ENCODE assay signal across 10 cellular contexts in genomic region chr16:73032548-73033270, GRCh38. TPM values are rescaled to one million over a fixed set of nuclear protein-coding genes. Genes with fewer than 3 reads are reported as not detected.
DNase-seq lines count a peak whose midpoint lies in the region; ATAC-seq and TF ChIP-seq lines count a peak whose summit lies in the region.
"Had no signal": no experiment of that assay in that cellular context is flagged by ENCODE, and none has a peak within 500 bp of the region (broad histone marks: within the 10 kb centered on the region; RNA-seq: fewer than 3 reads in every experiment).

No MANE protein-coding gene starts in this region.

- no peak overlapping the region for H3K27ac Mint-ChIP-seq in endodermal cell
- no peak overlapping the region for H3K27ac Mint-ChIP-seq in activated CD4-positive, alpha-beta T cell treated with anti-CD3 and anti-CD28 coated beads, Interleukin-2, amount 10 ng/mL, durations not matched to agents 7 days and 5 days
- H3K27ac Mint-ChIP-seq in naive thymus-derived CD4-positive, alpha-beta T cell = no peak overlapping the region
- H3K27ac Mint-ChIP-seq: T-helper 1 cell treated with Interleukin-12 subunit alpha and Interleukin-12 subunit beta and Interleukin-4 antibody, amounts not matched to agents 30 μg/mL and 1 μg/mL, for 36 hours had no signal

- no peaks in the 10 kb centered on the region for H3K9me3 Mint-ChIP-seq in endodermal cell
- H3K9me3 Mint-ChIP-seq in activated CD4-positive, alpha-beta T cell treated with anti-CD3 and anti-CD28 coated beads, Interleukin-2, amount 10 ng/mL, durations not matched to agents 7 days and 5 days = no peaks in the 10 kb centered on the region
- H3K9me3 Mint-ChIP-seq in naive thymus-derived CD4-positive, alpha-beta T cell = peaks cover 0 to 3% (median 0%) of the 10 kb centered on the region in 11 donors
- H3K9me3 Mint-ChIP-seq: T-helper 1 cell treated with Interleukin-12 subunit alpha and Interleukin-12 subunit beta and Interleukin-4 antibody, amounts not matched to agents 30 μg/mL and 1 μg/mL, for 36 hours had no signal

- no peak overlapping the region for H3K9ac ChIP-seq in endodermal cell (ENCODE audit: extremely low read depth, low read length, poor library complexity, severe bottlenecking)

- H3K36me3 ChIP-seq in endodermal cell (ENCODE audit: control insufficient read depth, insufficient read depth, low read length) = no peaks in the 10 kb centered on the region
- no peaks in the 10 kb centered on the region for H3K36me3 ChIP-seq in naive thymus-derived CD4-positive, alpha-beta T cell (ENCODE audit: control insufficient read depth in 2 of 3, insufficient read depth in 3 of 3, low read length in 3 of 3)

- POLR2A ChIA-PET in HEK293T (lab: Yijun Ruan, JAX) = no interaction called here
- POLR2A ChIA-PET in activated CD4-positive, alpha-beta T cell treated with anti-CD3 and anti-CD28 coated beads, Interleukin-2, amount 10 ng/mL, durations not matched to agents 7 days and 5 days (lab: Charles Lee) = no interaction called here
- POLR2A ChIA-PET in naive thymus-derived CD4-positive, alpha-beta T cell (lab: Charles Lee) = no interaction called here

- H3K27me3 Mint-ChIP-seq in endodermal cell (ENCODE audit: insufficient read depth) = peaks cover 99% of the 10 kb centered on the region
- H3K27me3 Mint-ChIP-seq in activated CD4-positive, alpha-beta T cell treated with anti-CD3 and anti-CD28 coated beads, Interleukin-2, amount 10 ng/mL, durations not matched to agents 7 days and 5 days = peaks cover 54% of the 10 kb centered on the region
- peaks cover 5 to 50% (median 37%) of the 10 kb centered on the region in 5 donors for H3K27me3 Mint-ChIP-seq in naive thymus-derived CD4-positive, alpha-beta T cell

- H3K4me3 Mint-ChIP-seq in endodermal cell = peak overlapping the region; percentile 23
- no peak overlapping the region for H3K4me3 Mint-ChIP-seq in activated CD4-positive, alpha-beta T cell treated with anti-CD3 and anti-CD28 coated beads, Interleukin-2, amount 10 ng/mL, durations not matched to agents 7 days and 5 days
- no peak overlapping the region for H3K4me3 Mint-ChIP-seq in naive thymus-derived CD4-positive, alpha-beta T cell
- H3K4me3 Mint-ChIP-seq: T-helper 1 cell treated with Interleukin-12 subunit alpha and Interleukin-12 subunit beta and Interleukin-4 antibody, amounts not matched to agents 30 μg/mL and 1 μg/mL, for 36 hours had no signal

- intact Hi-C loops in naive thymus-derived CD4-positive, alpha-beta T cell (cut with micrococcal nuclease) = no loop called here

- no peak for ATAC-seq in naive thymus-derived CD4-positive, alpha-beta T cell

- TF ChIP-seq CTCF in GM12875 (IDR thresholded peaks at IDR 0.05; ENCODE audit: borderline replicate concordance, insufficient read depth, low read depth, low read length) (no peak), endodermal cell (conservative IDR thresholded peaks at IDR 0.05) (no peak)

- H3K36me3 Mint-ChIP-seq in endodermal cell (ENCODE audit: low read depth) = no peaks in the 10 kb centered on the region
- H3K36me3 Mint-ChIP-seq in activated CD4-positive, alpha-beta T cell treated with anti-CD3 and anti-CD28 coated beads, Interleukin-2, amount 10 ng/mL, durations not matched to agents 7 days and 5 days (ENCODE audit: low read depth) = peaks cover 2% of the 10 kb centered on the region
- H3K36me3 Mint-ChIP-seq in naive thymus-derived CD4-positive, alpha-beta T cell = no peaks in the 10 kb centered on the region

- no peak overlapping the region for H3K27ac ChIP-seq in endodermal cell (ENCODE audit: low read depth, low read length)
- H3K27ac ChIP-seq in naive thymus-derived CD4-positive, alpha-beta T cell (ENCODE audit: low read depth, low read length) = no peak overlapping the region

- peaks cover 24% of the 10 kb centered on the region for H3K4me1 ChIP-seq in endodermal cell (ENCODE audit: control insufficient read depth, insufficient read depth, low read length)
- no peaks in the 10 kb centered on the region for H3K4me1 ChIP-seq in naive thymus-derived CD4-positive, alpha-beta T cell (ENCODE audit: control insufficient read depth in 2 of 2, insufficient read depth in 2 of 2, low read length in 2 of 2)

- CTCF ChIA-PET in HEK293T (lab: Yijun Ruan, JAX) = interaction anchor here (1.2 kb wide), 1 partner anchor 38 kb away, joined by 3 read pairs; no protein-coding TSS in a partner anchor
- CTCF ChIA-PET in activated CD4-positive, alpha-beta T cell treated with anti-CD3 and anti-CD28 coated beads, Interleukin-2, amount 10 ng/mL, durations not matched to agents 7 days and 5 days (lab: Charles Lee) = no interaction called here
- CTCF ChIA-PET in naive thymus-derived CD4-positive, alpha-beta T cell (lab: Charles Lee) = no interaction called here

- H3K4me3 ChIP-seq in GM12875 (ENCODE audit: low read depth, low read length) (peak overlapping the region; percentile 8), endodermal cell (ENCODE audit: low read length) (peak overlapping the region; percentile 9)
- no peak overlapping the region for H3K4me3 ChIP-seq in naive thymus-derived CD4-positive, alpha-beta T cell (ENCODE audit: low read length)

- peaks cover 73% of the 10 kb centered on the region for H3K4me1 Mint-ChIP-seq in endodermal cell
- peaks cover 17% of the 10 kb centered on the region for H3K4me1 Mint-ChIP-seq in activated CD4-positive, alpha-beta T cell treated with anti-CD3 and anti-CD28 coated beads, Interleukin-2, amount 10 ng/mL, durations not matched to agents 7 days and 5 days
- H3K4me1 Mint-ChIP-seq in naive thymus-derived CD4-positive, alpha-beta T cell = peaks cover 0 to 18% (median 4%) of the 10 kb centered on the region in 7 donors

- H3K27me3 ChIP-seq in endodermal cell (ENCODE audit: control insufficient read depth, insufficient read depth, low read length, poor library complexity, severe bottlenecking) = peaks cover 98% of the 10 kb centered on the region
- H3K27me3 ChIP-seq in naive thymus-derived CD4-positive, alpha-beta T cell (ENCODE audit: control insufficient read depth in 2 of 2, insufficient read depth in 2 of 2, low read length in 2 of 2) = no peaks in the 10 kb centered on the region

- H3K9me3 ChIP-seq in endodermal cell (ENCODE audit: control insufficient read depth, low read length) = no peaks in the 10 kb centered on the region
- H3K9me3 ChIP-seq in naive thymus-derived CD4-positive, alpha-beta T cell (ENCODE audit: control insufficient read depth in 2 of 3, low read length in 3 of 3) = no peaks in the 10 kb centered on the region

- WGBS in endodermal cell (ENCODE audit: insufficient coverage in 1 of 2, insufficient read length in 1 of 2), 2 experiments = 1 to 4% methylated on average over 4 to 9 of the region's 9 CpGs

- DNase-seq in HEK293T (ENCODE audit: extremely low spot score) = no peak
- peak; percentile 83 for DNase-seq in endodermal cell
- DNase-seq in retina = peak; percentile 44
- DNase-seq in activated CD4-positive, alpha-beta T cell treated with anti-CD3 and anti-CD28 coated beads, Interleukin-2, amount 10 ng/mL, durations not matched to agents 7 days and 5 days = no peak
- no peak for DNase-seq in NCI-H1694 treated with DMSO at 0.1 percent for 48 hours (lab: John Stamatoyannopoulos, UW)
- no peak for DNase-seq in NCI-H524 treated with DMSO at 0.1 percent for 48 hours (lab: John Stamatoyannopoulos, UW)
- no peak for DNase-seq in naive thymus-derived CD4-positive, alpha-beta T cell
- DNase-seq: activated T-cell treated with anti-CD3 and anti-CD28 coated beads, Interleukin-2, amount 50 U/mL, for 48 hours had no signal

TF ChIP-seq in HEK293T, 16 proteins besides CTCF, POLR2A, EP300 and RAD21:
- TF ChIP-seq ARNT (IDR thresholded peaks at IDR 0.05) = no peak
- TF ChIP-seq SUZ12 (IDR thresholded peaks at IDR 0.05) = no peak
- no peak for TF ChIP-seq L3MBTL2 (conservative IDR thresholded peaks at IDR 0.05)
- no peak for TF ChIP-seq PKNOX1 (IDR thresholded peaks at IDR 0.05)
- TF ChIP-seq FOXA1 (IDR thresholded peaks at IDR 0.05) = no peak
- TF ChIP-seq ZNF384 (IDR thresholded peaks at IDR 0.05) = 0 out of 2 replicates have a peak, but pooled peaks have one; percentile 34

RNA-seq across cellular contexts. Expression of gene ZFHX3, which starts 15.2 kb away (rescaled TPM):
- total RNA-seq in endodermal cell = 1 to 10 TPM in 1 of 2 donors, under 1 TPM in 1; 0.79 to 2.2 TPM
- 9.3 TPM for polyA plus RNA-seq in endodermal cell (2013, experiment 1 of 2)
- 10.4 TPM for polyA plus RNA-seq in endodermal cell (2013, experiment 2 of 2)
- 1 to 10 TPM; 1.5 to 1.6 TPM for total RNA-seq in activated CD4-positive, alpha-beta T cell treated with anti-CD3 and anti-CD28 coated beads, Interleukin-2, amount 10 ng/mL, durations not matched to agents 7 days and 5 days
- 1 to 10 TPM; 1.5 to 9.8 (median 2.2) TPM for total RNA-seq in naive thymus-derived CD4-positive, alpha-beta T cell
- under 1 TPM; 0.09 to 0.21 TPM for polyA plus RNA-seq in naive thymus-derived CD4-positive, alpha-beta T cell

Comparison
In these comparisons a context has a peak if more than half of its experiments do, and no peak if none do; other contexts are left out.
1. DNase-seq: peak in endodermal cell (single experiment) and retina (single experiment); none in HEK293T (single experiment), activated CD4-positive, alpha-beta T cell treated with anti-CD3 and anti-CD28 coated beads, Interleukin-2, amount 10 ng/mL, durations not matched to agents 7 days and 5 days (single experiment), NCI-H1694 treated with DMSO at 0.1 percent for 48 hours (single experiment), NCI-H524 treated with DMSO at 0.1 percent for 48 hours (single experiment) and naive thymus-derived CD4-positive, alpha-beta T cell (0 of 9).